2 cellular contexts compared by ENCODE assay signal in genomic region chr11:6006846-6007245, GRCh38.
"Had no signal": no experiment of that assay in that cellular context is flagged by ENCODE, and none has a peak within 500 bp of the region (broad histone marks: within the 10 kb centered on the region; RNA-seq: fewer than 3 reads in every experiment).

Gene OR56A4, minus strand, starts transcription at chr11:6006946. Its CDS starts 3,954 bp downstream, at chr11:6002992.

- DNase-seq: GDM1, GF-D8 had no signal
